ENCODE assay signal across 23 cellular contexts in genomic region chr6:40131675-40132074, GRCh38.
"Had no signal": no experiment of that assay in that cellular context is flagged by ENCODE, and none has a peak within 500 bp of the region (broad histone marks: within the 10 kb centered on the region; RNA-seq: fewer than 3 reads in every experiment).

No MANE protein-coding gene starts in this region.

- H3K27me3 ChIP-seq: Peyer's patch, SJCRH30 had no signal

- H3K36me3 ChIP-seq: Peyer's patch, SJCRH30 had no signal

- H3K9me3 ChIP-seq: Peyer's patch, SJCRH30 had no signal

- H3K4me3 ChIP-seq: K562, PC-9, Peyer's patch, SJCRH30 had no signal

- H3K4me1 ChIP-seq: Peyer's patch, SJCRH30 had no signal

- H3K27ac ChIP-seq: HL-60, KMS-11, PC-9, Peyer's patch, SJCRH30 had no signal

- ATAC-seq: K562, Right ventricle myocardium inferior, SK-N-SH treated with all-trans-retinoic acid at 6 μM for 48 hours had no signal

- DNase-seq: Kasumi-1, NCI-H1092 treated with DMSO at 0.1 percent for 48 hours, NCI-H1436, NCI-H187, NCI-H2029, NCI-H2081 treated with DMSO at 0.1 percent for 48 hours, NCI-H2171, NCI-H226, NCI-H446, NCI-H510A, NCI-H524 treated with DMSO at 0.1 percent for 48 hours, NCI-H69, NCI-H774, OCI-M1, PC-9, Peyer's patch, SHP77 treated with DMSO at 0.1 percent for 48 hours, SJCRH30 had no signal
